In genomic region chr1:27566462-27567182, GRCh38 we compare ENCODE assay signal across 11 cellular contexts. TPM values are rescaled to one million over a fixed set of nuclear protein-coding genes. Genes with fewer than 3 reads are reported as not detected.
DNase-seq lines count a peak whose midpoint lies in the region; ATAC-seq and TF ChIP-seq lines count a peak whose summit lies in the region.
"Had no signal": no experiment of that assay in that cellular context is flagged by ENCODE, and none has a peak within 500 bp of the region (broad histone marks: within the 10 kb centered on the region; RNA-seq: fewer than 3 reads in every experiment).

No MANE protein-coding gene starts in this region.

- no peak overlapping the region for H3K4me3 ChIP-seq in esophagus muscularis mucosa
- H3K4me3 ChIP-seq in ovary, result no peak overlapping the region

- DNase-seq in M059J (ENCODE audit: low read depth) (peak; percentile 36), esophagus muscularis mucosa (ENCODE audit: extremely low spot score) (no peak), ovary (peak in 4 of 5 donors; percentile 27 to 54 (median 42)), NCI-H526 (lab: John Stamatoyannopoulos, UW) (no peak), amniotic stem cell (lab: John Stamatoyannopoulos, UW) (no peak)
- DNase-seq: AML-193, foreskin melanocyte, HCEC 1CT had no signal

- TF ChIP-seq POLR2A in esophagus muscularis mucosa (IDR thresholded peaks at IDR 0.05; ENCODE audit: low read depth), result no peak
- TF ChIP-seq POLR2A in ovary (IDR thresholded peaks at IDR 0.05), result no peak

- intact Hi-C loops in esophagus muscularis mucosa (cut with DNase I), result no loop called here
- intact Hi-C loops in ovary (cut with DNase I), result loop anchor here in 1 of 4 donors (5.0 kb wide), 1 partner anchor 36 kb away; the partner anchor contains the start of gene AHDC1

- H3K9me3 ChIP-seq in esophagus muscularis mucosa (no peaks in the 10 kb centered on the region), ovary (no peaks in the 10 kb centered on the region)

- H3K4me1 ChIP-seq in esophagus muscularis mucosa, result peaks cover 96 to 100% (median 100%) of the 10 kb centered on the region in 4 donors
- H3K4me1 ChIP-seq in ovary (ENCODE audit: insufficient read depth), result peaks cover 62% of the 10 kb centered on the region

- peak overlapping the region; percentile 29; the same call in 1 of the 2 replicates for H3K27ac ChIP-seq in 22Rv1
- H3K27ac ChIP-seq in esophagus muscularis mucosa (replicated peaks in 1 of 4), result peak overlapping the region; percentile 93 to 98 (median 97)
- H3K27ac ChIP-seq in ovary, result peak overlapping the region in 1 of 2 donors; percentile 89

- TF ChIP-seq CTCF in 22Rv1 (IDR thresholded peaks at IDR 0.05), result no peak
- no peak for TF ChIP-seq CTCF in esophagus muscularis mucosa (IDR thresholded peaks at IDR 0.05)
- no peak for TF ChIP-seq CTCF in ovary (IDR thresholded peaks at IDR 0.05)

- ATAC-seq in HG03442 (IDR thresholded peaks at IDR 0.05; ENCODE audit: unreplicated experiment), result no peak
- ATAC-seq in HG02981 (IDR thresholded peaks at IDR 0.05; ENCODE audit: unreplicated experiment), result no peak

- H3K36me3 ChIP-seq in esophagus muscularis mucosa, result no peaks in the 10 kb centered on the region
- H3K36me3 ChIP-seq in ovary, result no peaks in the 10 kb centered on the region

- H3K27me3 ChIP-seq in esophagus muscularis mucosa (no peaks in the 10 kb centered on the region), ovary (no peaks in the 10 kb centered on the region)

- TF ChIP-seq EP300 in esophagus muscularis mucosa (IDR thresholded peaks at IDR 0.05) (no peak), ovary (IDR thresholded peaks at IDR 0.05) (no peak)

- 44% methylated on average over 8 of the region's 13 CpGs for WGBS in esophagus muscularis mucosa
- 44 to 55% (median 55%) methylated on average over 13 of the region's 13 CpGs for WGBS in ovary, 3 donors

RNA-seq across cellular contexts. Expression of gene AHDC1, which starts 37.3 kb away (rescaled TPM):
- total RNA-seq in M059J (2014; rRNA removed; shearing (Covaris generic)), result 6.0 and 19.1 TPM in 2 replicates
- total RNA-seq in esophagus muscularis mucosa (10 to 100 TPM; 14.7 to 54.3 (median 35.4) TPM), ovary (100 to 1,000 TPM in 3 of 7 donors, 10 to 100 TPM in 4; 11.3 to 159 (median 91.2) TPM)
- 10 to 100 TPM; 11.2 to 33.2 TPM for polyA plus RNA-seq in ovary

Comparison
In these comparisons a context has a peak if more than half of its experiments do, and no peak if none do; other contexts are left out.
1. DNase-seq: peak in M059J (single experiment) and ovary (4 of 5); none in esophagus muscularis mucosa (single experiment), NCI-H526 (0 of 2) and amniotic stem cell (single experiment).